In the genomic region with DNA sequence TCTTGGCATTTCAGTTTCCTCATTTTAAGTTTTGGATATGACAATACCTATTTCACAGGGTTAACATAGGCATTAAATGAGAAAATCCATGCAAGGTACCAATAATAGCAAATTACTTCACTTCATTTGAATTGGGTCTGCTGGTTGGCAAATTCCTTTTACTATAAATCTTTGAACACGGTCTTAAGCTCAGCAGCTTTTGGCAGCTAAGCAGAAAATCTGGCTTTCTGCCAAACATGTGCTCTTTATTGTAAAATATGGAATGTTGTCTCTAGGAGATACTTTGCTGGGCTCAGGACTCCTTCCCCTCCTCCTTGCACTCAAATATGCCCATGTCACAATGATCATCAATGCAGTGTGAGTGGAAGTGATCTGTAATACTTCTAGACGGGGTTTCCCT, we compare ENCODE assay signal across 1 cellular context.
TF ChIP-seq lines count a peak whose summit lies in the region.

No MANE protein-coding gene starts in this region.

TF ChIP-seq in WTC11, 78 proteins besides CTCF, POLR2A, EP300 and RAD21 (continued from another document):
- TF ChIP-seq, protein P1, sequence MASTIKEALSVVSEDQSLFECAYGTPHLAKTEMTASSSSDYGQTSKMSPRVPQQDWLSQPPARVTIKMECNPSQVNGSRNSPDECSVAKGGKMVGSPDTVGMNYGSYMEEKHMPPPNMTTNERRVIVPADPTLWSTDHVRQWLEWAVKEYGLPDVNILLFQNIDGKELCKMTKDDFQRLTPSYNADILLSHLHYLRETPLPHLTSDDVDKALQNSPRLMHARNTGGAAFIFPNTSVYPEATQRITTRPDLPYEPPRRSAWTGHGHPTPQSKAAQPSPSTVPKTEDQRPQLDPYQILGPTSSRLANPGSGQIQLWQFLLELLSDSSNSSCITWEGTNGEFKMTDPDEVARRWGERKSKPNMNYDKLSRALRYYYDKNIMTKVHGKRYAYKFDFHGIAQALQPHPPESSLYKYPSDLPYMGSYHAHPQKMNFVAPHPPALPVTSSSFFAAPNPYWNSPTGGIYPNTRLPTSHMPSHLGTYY (CRISPR knock-in tag; IDR thresholded peaks at IDR 0.05): no peak
- TF ChIP-seq SMAD4 (CRISPR knock-in tag; IDR thresholded peaks at IDR 0.05): no peak
